In the genomic region with DNA sequence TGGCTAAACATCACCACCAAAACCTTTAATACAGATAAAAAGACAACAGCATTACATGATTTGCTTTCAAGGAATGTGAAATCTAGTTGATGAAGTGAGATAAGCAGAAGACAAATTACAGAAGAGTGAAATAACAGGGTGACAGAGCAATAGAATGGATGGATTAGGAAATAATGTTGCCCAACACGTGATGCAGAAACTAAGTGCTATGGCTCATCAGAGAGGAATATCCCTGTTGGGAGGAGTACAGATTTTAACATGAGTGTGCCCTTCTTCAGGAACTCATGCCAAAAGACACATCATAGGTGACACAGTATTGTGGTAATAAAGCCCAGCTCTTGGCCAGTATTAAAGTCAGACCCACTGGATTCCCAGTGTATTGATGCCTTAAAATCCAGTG, we compare ENCODE assay signal across 19 cellular contexts.
A peak's percentile ranks its signal among the peaks of the same experiment; 100 is the strongest.
DNase-seq lines count a peak whose midpoint lies in the region; ATAC-seq and TF ChIP-seq lines count a peak whose summit lies in the region.
"Had no signal": no experiment of that assay in that cellular context is flagged by ENCODE, and none has a peak within 500 bp of the region (broad histone marks: within the 10 kb centered on the region; RNA-seq: fewer than 3 reads in every experiment).

No MANE protein-coding gene starts in this region.

- H3K9me3 ChIP-seq in IMR-90 (ENCODE audit: control insufficient read depth, insufficient read depth, low read length) (no peaks in the 10 kb centered on the region), T-helper 17 cell (ENCODE audit: control insufficient read depth, low read length, poor library complexity, severe bottlenecking) (no peaks in the 10 kb centered on the region)
- H3K9me3 ChIP-seq: pancreas had no signal

- no peaks in the 10 kb centered on the region for H3K9me1 ChIP-seq in IMR-90 (ENCODE audit: insufficient read depth, low read length)

- peak overlapping the region; percentile 27 for H3K27ac Mint-ChIP-seq in mesothelial cell of epicardium
- H3K27ac Mint-ChIP-seq in T-helper 17 cell, result no peak overlapping the region
- no peak overlapping the region for H3K27ac Mint-ChIP-seq in activated naive CD8-positive, alpha-beta T cell treated with anti-CD3 and anti-CD28 coated beads, Interleukin-2, amount 50 U/mL, for 24 hours
- H3K27ac Mint-ChIP-seq: activated CD4-positive, alpha-beta memory T cell treated with anti-CD3 and anti-CD28 coated beads for 36 hours; activated T-helper 1 cell treated with anti-CD3 and anti-CD28 coated beads, Interleukin-12 subunit alpha, Interleukin-12 subunit beta, Interleukin-2, Interleukin-4 antibody, amounts not matched to agents 30 ng/mL and 10 ng/mL and 1 ng/mL, durations not matched to agents 14 hours and 24 hours and 36 hours had no signal

- no peak overlapping the region for H3K27ac ChIP-seq in IMR-90 (ENCODE audit: insufficient read depth, low read length)
- H3K27ac ChIP-seq: BLaER1 treated with 17β-estradiol and CSF1 and Interleukin-3, amounts not matched to agents 10 nM and 100 nM; pancreas had no signal

- H2BK20ac ChIP-seq in IMR-90 (ENCODE audit: low read depth, low read length), result no peak overlapping the region

- no peaks in the 10 kb centered on the region for H3K36me3 Mint-ChIP-seq in mesothelial cell of epicardium
- no peaks in the 10 kb centered on the region for H3K36me3 Mint-ChIP-seq in T-helper 17 cell (ENCODE audit: low read depth)
- no peaks in the 10 kb centered on the region for H3K36me3 Mint-ChIP-seq in activated naive CD8-positive, alpha-beta T cell treated with anti-CD3 and anti-CD28 coated beads, Interleukin-2, amount 50 U/mL, for 24 hours (ENCODE audit: low read depth)
- H3K36me3 Mint-ChIP-seq: activated CD4-positive, alpha-beta memory T cell treated with anti-CD3 and anti-CD28 coated beads for 36 hours had no signal

- no peak overlapping the region for H3K4ac ChIP-seq in IMR-90 (ENCODE audit: low read depth, low read length)

- no peak overlapping the region for H3K18ac ChIP-seq in IMR-90 (ENCODE audit: low read depth, low read length)

- intact Hi-C loops in IMR-90 (cut with micrococcal nuclease), result no loop called here

- DNase-seq in AG20443 (ENCODE audit: low spot score) (peak; percentile 79), IMR-90 (peak; percentile 17), epithelial cell of esophagus (ENCODE audit: low read depth) (peak; percentile 91), mesothelial cell of epicardium (ENCODE audit: low spot score in 2 of 2, unreplicated experiment in 2 of 2) (no peak), T-helper 17 cell (no peak)
- no peak for DNase-seq in activated naive CD8-positive, alpha-beta T cell treated with anti-CD3 and anti-CD28 coated beads, Interleukin-2, amount 50 U/mL, for 24 hours
- no peak for DNase-seq in activated effector memory CD4-positive, alpha-beta T cell treated with Interleukin-2 at 50 U/mL for 16 hours
- DNase-seq: activated CD4-positive, alpha-beta memory T cell treated with anti-CD3 and anti-CD28 coated beads for 36 hours; aorta; left cardiac atrium; NCI-H1930; NCI-H82; pancreas; SHP77 treated with DMSO at 0.1 percent for 48 hours; stimulated activated CD4-positive, alpha-beta T cell treated with anti-CD3 and anti-CD28 coated beads, Interleukin-12 subunit alpha, Interleukin-12 subunit beta, amount 100 ng/mL, for 4 hours had no signal

- H3K4me2 ChIP-seq in IMR-90 (ENCODE audit: low read depth, low read length), result no peak overlapping the region
- H3K4me2 ChIP-seq: BLaER1 treated with 17β-estradiol and CSF1 and Interleukin-3, amounts not matched to agents 10 nM and 100 nM had no signal

- H3K4me1 ChIP-seq in IMR-90 (ENCODE audit: control insufficient read depth, insufficient read depth, low read length), result no peaks in the 10 kb centered on the region
- H3K4me1 ChIP-seq: BLaER1 treated with 17β-estradiol and CSF1 and Interleukin-3, amounts not matched to agents 10 nM and 100 nM; pancreas had no signal

- no peaks in the 10 kb centered on the region for H4K20me1 ChIP-seq in IMR-90 (ENCODE audit: insufficient read depth, low read length)
- H4K20me1 ChIP-seq: BLaER1 treated with 17β-estradiol and CSF1 and Interleukin-3, amounts not matched to agents 10 nM and 100 nM had no signal

- H3K4me3 Mint-ChIP-seq in mesothelial cell of epicardium, result no peak overlapping the region
- no peak overlapping the region for H3K4me3 Mint-ChIP-seq in T-helper 17 cell
- no peak overlapping the region for H3K4me3 Mint-ChIP-seq in activated naive CD8-positive, alpha-beta T cell treated with anti-CD3 and anti-CD28 coated beads, Interleukin-2, amount 50 U/mL, for 24 hours
- H3K4me3 Mint-ChIP-seq: activated CD4-positive, alpha-beta memory T cell treated with anti-CD3 and anti-CD28 coated beads for 36 hours; activated T-helper 1 cell treated with anti-CD3 and anti-CD28 coated beads, Interleukin-12 subunit alpha, Interleukin-12 subunit beta, Interleukin-2, Interleukin-4 antibody, amounts not matched to agents 30 ng/mL and 10 ng/mL and 1 ng/mL, durations not matched to agents 14 hours and 24 hours and 36 hours had no signal

- no peaks in the 10 kb centered on the region for H3K79me1 ChIP-seq in IMR-90 (ENCODE audit: low read depth in 1 of 2, low read length in 2 of 2)

- H4K5ac ChIP-seq in IMR-90 (ENCODE audit: low read depth, low read length), result no peak overlapping the region

- no peak overlapping the region for H3K4me3 ChIP-seq in IMR-90 (ENCODE audit: insufficient read depth, low read depth, low read length)
- H3K4me3 ChIP-seq in epithelial cell of esophagus (ENCODE audit: low read length), result no peak overlapping the region
- H3K4me3 ChIP-seq: BLaER1 treated with 17β-estradiol and CSF1 and Interleukin-3, amounts not matched to agents 10 nM and 100 nM; K562; pancreas had no signal

- H3K27me3 ChIP-seq in IMR-90 (ENCODE audit: control insufficient read depth, insufficient read depth, low read length), result no peaks in the 10 kb centered on the region
- H3K27me3 ChIP-seq: BLaER1 treated with 17β-estradiol and CSF1 and Interleukin-3, amounts not matched to agents 10 nM and 100 nM; pancreas had no signal

- no peak overlapping the region for H2BK15ac ChIP-seq in IMR-90 (ENCODE audit: low read depth, low read length)

- TF ChIP-seq CTCF in IMR-90 (conservative IDR thresholded peaks at IDR 0.05; ENCODE audit: low read depth, low read length) (no peak), epithelial cell of esophagus (IDR thresholded peaks at IDR 0.05; ENCODE audit: insufficient read depth, low read depth, low read length, missing control alignments) (no peak), mesothelial cell of epicardium (IDR thresholded peaks at IDR 0.05; ENCODE audit: unreplicated experiment) (no peak)

- POLR2A ChIA-PET in IMR-90 (lab: Charles Lee; ENCODE audit: unreplicated experiment), result no interaction called here

- H3K36me3 ChIP-seq in IMR-90 (ENCODE audit: control insufficient read depth, insufficient read depth, low read length), result no peaks in the 10 kb centered on the region
- H3K36me3 ChIP-seq: BLaER1 treated with 17β-estradiol and CSF1 and Interleukin-3, amounts not matched to agents 10 nM and 100 nM; pancreas had no signal

- no peak overlapping the region for H2AK5ac ChIP-seq in IMR-90 (ENCODE audit: low read depth, low read length)

- WGBS in IMR-90 (ENCODE audit: extremely low coverage in 2 of 2, insufficient read length in 1 of 2), 2 experiments, result no CpG with 5 or more reads among the region's 1 CpG

- H3K9me3 Mint-ChIP-seq in mesothelial cell of epicardium, result no peaks in the 10 kb centered on the region
- no peaks in the 10 kb centered on the region for H3K9me3 Mint-ChIP-seq in activated naive CD8-positive, alpha-beta T cell treated with anti-CD3 and anti-CD28 coated beads, Interleukin-2, amount 50 U/mL, for 24 hours
- H3K9me3 Mint-ChIP-seq: activated CD4-positive, alpha-beta memory T cell treated with anti-CD3 and anti-CD28 coated beads for 36 hours; activated T-helper 1 cell treated with anti-CD3 and anti-CD28 coated beads, Interleukin-12 subunit alpha, Interleukin-12 subunit beta, Interleukin-2, Interleukin-4 antibody, amounts not matched to agents 30 ng/mL and 10 ng/mL and 1 ng/mL, durations not matched to agents 14 hours and 24 hours and 36 hours had no signal

- in situ Hi-C loops in IMR-90 (cut with MboI; ENCODE audit: low sequenced_read_pairs), result no loop called here

- H2AFZ ChIP-seq in IMR-90 (replicated peaks; ENCODE audit: low read length, poor library complexity), result no peak overlapping the region

- H2BK5ac ChIP-seq in IMR-90 (ENCODE audit: low read depth, low read length, poor library complexity, severe bottlenecking), result no peak overlapping the region

- H3K27me3 Mint-ChIP-seq in mesothelial cell of epicardium (ENCODE audit: low read depth) (peaks cover 6% of the 10 kb centered on the region), T-helper 17 cell (peaks cover 17% of the 10 kb centered on the region)
- H3K27me3 Mint-ChIP-seq in activated naive CD8-positive, alpha-beta T cell treated with anti-CD3 and anti-CD28 coated beads, Interleukin-2, amount 50 U/mL, for 24 hours, result peaks cover 2% of the 10 kb centered on the region

- H2BK120ac ChIP-seq in IMR-90 (ENCODE audit: low read depth, low read length), result no peak overlapping the region

- no peak overlapping the region for H3K23ac ChIP-seq in IMR-90 (ENCODE audit: low read depth, low read length)

- no TSS peak for BruUV-seq in IMR-90 (replicated peaks; lab: Mats Ljungman, UMichigan)

- no peak overlapping the region for H4K8ac ChIP-seq in IMR-90 (ENCODE audit: low read depth in 2 of 2, low read length in 2 of 2)

- TF ChIP-seq RAD21 in IMR-90 (IDR thresholded peaks at IDR 0.05; ENCODE audit: low read length), result no peak

- CTCF ChIA-PET in IMR-90 (lab: Yijun Ruan, JAX), result no interaction called here

- H3K56ac ChIP-seq in IMR-90 (ENCODE audit: extremely low read depth, insufficient read depth, low read length), result no peak overlapping the region

- TF ChIP-seq POLR2A in IMR-90 (IDR thresholded peaks at IDR 0.05; ENCODE audit: low read depth, low read length), result no peak

- dilution Hi-C loops in IMR-90 (cut with HindIII; ENCODE audit: low sequenced_read_pairs, unreplicated experiment), result no loop called here

- H3K14ac ChIP-seq in IMR-90 (replicated peaks; ENCODE audit: low read depth, low read length), result no peak overlapping the region

- no peak overlapping the region for H2AK9ac ChIP-seq in IMR-90 (replicated peaks; ENCODE audit: low read depth, low read length, poor library complexity)

- peaks cover 29% of the 10 kb centered on the region for H3K4me1 Mint-ChIP-seq in mesothelial cell of epicardium
- H3K4me1 Mint-ChIP-seq in T-helper 17 cell, result no peaks in the 10 kb centered on the region
- H3K4me1 Mint-ChIP-seq in activated naive CD8-positive, alpha-beta T cell treated with anti-CD3 and anti-CD28 coated beads, Interleukin-2, amount 50 U/mL, for 24 hours, result no peaks in the 10 kb centered on the region

- ATAC-seq in IMR-90 (ENCODE audit: low read depth) (no peak), T-helper 17 cell (no peak), GM19351 (IDR thresholded peaks at IDR 0.05; ENCODE audit: unreplicated experiment) (no peak)
- ATAC-seq in activated naive CD8-positive, alpha-beta T cell treated with anti-CD3 and anti-CD28 coated beads, Interleukin-2, amount 50 U/mL, for 24 hours, result no peak
- ATAC-seq: K562, left cardiac atrium had no signal

- H4K91ac ChIP-seq in IMR-90 (ENCODE audit: insufficient read depth, low read depth, low read length), result no peak overlapping the region

- H3K9ac ChIP-seq in IMR-90 (ENCODE audit: low read depth, low read length), result no peak overlapping the region
- H3K9ac ChIP-seq: BLaER1 treated with 17β-estradiol and CSF1 and Interleukin-3, amounts not matched to agents 10 nM and 100 nM had no signal

Comparison
In these comparisons a context has a peak if more than half of its experiments do, and no peak if none do; other contexts are left out.
1. DNase-seq: peak in AG20443 (single experiment), IMR-90 (single experiment) and epithelial cell of esophagus (single experiment); none in mesothelial cell of epicardium (0 of 2), T-helper 17 cell (0 of 3), activated naive CD8-positive, alpha-beta T cell treated with anti-CD3 and anti-CD28 coated beads, Interleukin-2, amount 50 U/mL, for 24 hours (single experiment) and activated effector memory CD4-positive, alpha-beta T cell treated with Interleukin-2 at 50 U/mL for 16 hours (single experiment).